8 cellular contexts compared by ENCODE assay signal in the genomic region with DNA sequence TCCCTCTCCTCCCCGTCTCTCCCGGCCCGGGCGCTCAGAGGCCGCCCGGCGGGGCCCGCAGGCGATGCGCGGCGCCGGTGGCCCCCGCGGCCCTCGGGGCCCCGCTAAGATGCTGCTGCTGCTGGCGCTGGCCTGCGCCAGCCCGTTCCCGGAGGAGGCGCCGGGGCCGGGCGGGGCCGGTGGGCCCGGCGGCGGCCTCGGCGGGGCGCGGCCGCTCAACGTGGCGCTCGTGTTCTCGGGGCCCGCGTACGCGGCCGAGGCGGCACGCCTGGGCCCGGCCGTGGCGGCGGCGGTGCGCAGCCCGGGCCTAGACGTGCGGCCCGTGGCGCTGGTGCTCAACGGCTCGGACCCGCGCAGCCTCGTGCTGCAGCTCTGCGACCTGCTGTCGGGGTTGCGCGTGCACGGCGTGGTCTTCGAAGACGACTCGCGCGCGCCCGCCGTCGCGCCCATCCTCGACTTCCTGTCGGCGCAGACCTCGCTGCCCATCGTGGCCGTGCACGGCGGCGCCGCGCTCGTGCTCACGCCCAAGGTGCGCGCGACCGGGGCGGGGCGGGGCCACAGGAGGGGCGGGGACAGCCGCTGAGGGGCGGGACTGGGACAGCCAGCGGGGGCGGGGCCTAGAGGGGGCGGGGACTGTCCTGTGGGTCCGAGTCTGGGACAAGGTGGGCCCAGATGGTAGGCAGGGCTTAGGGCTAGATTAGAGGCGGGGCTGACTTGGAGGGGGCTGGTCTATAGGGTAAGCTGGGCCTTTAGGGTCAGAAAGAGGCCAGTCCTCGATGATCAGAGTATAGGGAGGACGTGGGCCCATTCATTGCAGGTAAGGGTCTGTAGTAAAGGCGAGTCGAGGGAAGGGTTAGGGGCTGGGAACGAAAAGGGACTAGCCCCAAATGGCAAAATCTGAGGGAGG. TPM values are rescaled to one million over a fixed set of nuclear protein-coding genes. Genes with fewer than 3 reads are reported as not detected.
DNase-seq lines count a peak whose midpoint lies in the region; ATAC-seq and TF ChIP-seq lines count a peak whose summit lies in the region.

No MANE protein-coding gene starts in this region.

- TF ChIP-seq CTCF in CD14-positive monocyte (IDR thresholded peaks at IDR 0.05): no peak
- no peak for TF ChIP-seq CTCF in brain microvascular endothelial cell (IDR thresholded peaks at IDR 0.05; ENCODE audit: low read depth, low read length, missing control alignments)

- peak overlapping the region; percentile 52 to 93 (median 88) for H3K27ac Mint-ChIP-seq in CD14-positive monocyte

- H3K27ac ChIP-seq in brain microvascular endothelial cell: peak overlapping the region; percentile 39

- intact Hi-C loops in CD14-positive monocyte (cut with micrococcal nuclease): loop anchor here in 1 of 2 donors (10.0 kb wide), 1 partner anchor 46 kb away; a partner anchor contains a TSS

- peaks cover 0 to 10% of the 10 kb centered on the region in 2 donors for H3K36me3 Mint-ChIP-seq in CD14-positive monocyte

- peak overlapping the region; percentile 94 to 95 for H3K4me3 Mint-ChIP-seq in CD14-positive monocyte

- no peaks in the 10 kb centered on the region for H3K36me3 ChIP-seq in brain microvascular endothelial cell (replicated peaks)

- peaks cover 43% of the 10 kb centered on the region for H3K4me1 Mint-ChIP-seq in CD14-positive monocyte

- ATAC-seq in GM21360 (IDR thresholded peaks at IDR 0.05; ENCODE audit: unreplicated experiment): peak; percentile 52
- no peak for ATAC-seq in GM19023 (IDR thresholded peaks at IDR 0.05; ENCODE audit: unreplicated experiment)

- peak overlapping the region; percentile 59 for H3K4me3 ChIP-seq in brain microvascular endothelial cell (ENCODE audit: low read depth, low read length)

- peaks cover 4 to 41% (median 14%) of the 10 kb centered on the region in 7 donors for H3K9me3 Mint-ChIP-seq in CD14-positive monocyte

- DNase-seq in CD14-positive monocyte (ENCODE audit: low spot score): peak; percentile 73
- DNase-seq in NCI-H1092 treated with DMSO at 0.1 percent for 48 hours (lab: John Stamatoyannopoulos, UW): peak; percentile 46
- DNase-seq in UCSD-AML1 (lab: John Stamatoyannopoulos, UW; ENCODE audit: unreplicated experiment): peak; percentile 94
- DNase-seq in brain microvascular endothelial cell: peak; percentile 63
- peak; percentile 93 for DNase-seq in iris pigment epithelial cell (ENCODE audit: low read depth)
- DNase-seq in stimulated activated CD4-positive, alpha-beta T cell treated with anti-CD3 and anti-CD28 coated beads, Interleukin-1b, Interleukin-23, amount 100 ng/mL, for 48 hours: peak; percentile 89

- in situ Hi-C loops in brain microvascular endothelial cell (cut with HindIII; ENCODE audit: low pct_ligation_motif_present, low sequenced_read_pairs): no loop called here

- H3K27me3 Mint-ChIP-seq in CD14-positive monocyte (ENCODE audit: low read depth in 3 of 3): peaks cover 48 to 51% (median 48%) of the 10 kb centered on the region in 3 donors

- H3K27me3 ChIP-seq in brain microvascular endothelial cell (replicated peaks): peaks cover 8% of the 10 kb centered on the region

RNA-seq across cellular contexts. Expression of a gene that starts 5.1 kb away (rescaled TPM):
- under 1 TPM in 1 of 2 donors, not detected in 1; 0.13 TPM for polyA plus RNA-seq in CD14-positive monocyte

RNA-seq across cellular contexts. Expression of a gene that starts 7.2 kb away (rescaled TPM):
- polyA plus RNA-seq in CD14-positive monocyte: 10 to 100 TPM; 42.0 to 51.3 TPM

RNA-seq across cellular contexts. Expression of a gene that starts 34.4 kb away (rescaled TPM):
- polyA plus RNA-seq in CD14-positive monocyte: not detected

RNA-seq across cellular contexts. Expression of a gene that starts 34.8 kb away (rescaled TPM):
- polyA plus RNA-seq in CD14-positive monocyte: 1 to 10 TPM; 1.7 to 2.1 TPM

RNA-seq across cellular contexts. Expression of a gene that starts 47.2 kb away (rescaled TPM):
- polyA plus RNA-seq in CD14-positive monocyte: 10 to 100 TPM in 1 of 2 donors, 1 to 10 TPM in 1; 10.0 to 13.9 TPM
